Comparison of ENCODE assay signal across 26 cellular contexts in genomic region chr3:7146529-7146928, GRCh38.
"Had no signal": no experiment of that assay in that cellular context is flagged by ENCODE, and none has a peak within 500 bp of the region (broad histone marks: within the 10 kb centered on the region; RNA-seq: fewer than 3 reads in every experiment).

No MANE protein-coding gene starts in this region.

- H3K9me3 ChIP-seq: colonic mucosa, esophagus muscularis mucosa, gastroesophageal sphincter, heart right ventricle, right atrium auricular region, suprapubic skin had no signal

- H3K27ac ChIP-seq: colonic mucosa, esophagus muscularis mucosa, foreskin keratinocyte, gastroesophageal sphincter, heart right ventricle, neural progenitor cell, parathyroid adenoma, right atrium auricular region, suprapubic skin had no signal

- H3K4me3 ChIP-seq: colonic mucosa, esophagus muscularis mucosa, gastroesophageal sphincter, heart right ventricle, neural progenitor cell, right atrium auricular region, smooth muscle cell, suprapubic skin had no signal

- DNase-seq: colonic mucosa; effector CD8-positive, alpha-beta T cell; foreskin keratinocyte; glutamatergic neuron; heart right ventricle; hippocampal formation; left colon; left ventricle myocardium superior; mesendoderm; midbrain; naive thymus-derived CD4-positive, alpha-beta T cell; stimulated activated CD4-positive, alpha-beta T cell treated with anti-CD3 and anti-CD28 coated beads, Interleukin-12 subunit alpha, Interleukin-12 subunit beta, amount 100 ng/mL, for 4 hours; stimulated activated CD4-positive, alpha-beta T cell treated with anti-CD3 and anti-CD28 coated beads, Interleukin-1b, Interleukin-23, amount 100 ng/mL, for 48 hours; stimulated activated CD4-positive, alpha-beta T cell treated with anti-CD3 and anti-CD28 coated beads, Interleukin-4, amount 100 ng/mL, for 1 hour; stimulated activated CD8-positive, alpha-beta memory T cell treated with anti-CD3 and anti-CD28 coated beads, Interleukin-4, amount 100 ng/mL, for 48 hours; stimulated activated naive CD4-positive, alpha-beta T cell; stimulated activated naive CD8-positive, alpha-beta T cell treated with anti-CD3 and anti-CD28 coated beads, Interleukin-15, amount 100 ng/mL, for 72 hours; trophoblast cell had no signal

- H3K36me3 ChIP-seq: colonic mucosa, esophagus muscularis mucosa, gastroesophageal sphincter, heart right ventricle, neural progenitor cell, right atrium auricular region, suprapubic skin had no signal

- H3K27me3 ChIP-seq: colonic mucosa, esophagus muscularis mucosa, foreskin keratinocyte, gastroesophageal sphincter, heart right ventricle, neural progenitor cell, right atrium auricular region, suprapubic skin had no signal

- H3K4me1 ChIP-seq: colonic mucosa, esophagus muscularis mucosa, foreskin keratinocyte, gastroesophageal sphincter, heart right ventricle, neural progenitor cell, parathyroid adenoma, right atrium auricular region, suprapubic skin had no signal

- ATAC-seq: foreskin keratinocyte; gastroesophageal sphincter; heart right ventricle; left colon; left ventricle myocardium superior; naive thymus-derived CD4-positive, alpha-beta T cell; sciatic nerve; stimulated activated naive CD8-positive, alpha-beta T cell treated with anti-CD3 and anti-CD28 coated beads, Interleukin-15, amount 100 ng/mL, for 72 hours had no signal
